12 cellular contexts compared by ENCODE assay signal in genomic region chr5:176596069-176596656, GRCh38. TPM values are rescaled to one million over a fixed set of nuclear protein-coding genes. Genes with fewer than 3 reads are reported as not detected.
DNase-seq lines count a peak whose midpoint lies in the region; ATAC-seq and TF ChIP-seq lines count a peak whose summit lies in the region.
"Had no signal": no experiment of that assay in that cellular context is flagged by ENCODE, and none has a peak within 500 bp of the region (broad histone marks: within the 10 kb centered on the region; RNA-seq: fewer than 3 reads in every experiment).

No MANE protein-coding gene starts in this region.

- H3K27me3 Mint-ChIP-seq in central memory CD8-positive, alpha-beta T cell: no peaks in the 10 kb centered on the region
- peaks cover 0 to 4% (median 0%) of the 10 kb centered on the region in 5 donors for H3K27me3 Mint-ChIP-seq in naive thymus-derived CD4-positive, alpha-beta T cell

- H3K36me3 ChIP-seq in BLaER1 treated with 17β-estradiol and CSF1 and Interleukin-3, amounts not matched to agents 10 nM and 100 nM: peaks cover 15 to 64% (median 38%) of the 10 kb centered on the region in 11 experiments; a peak in 20 of 22 replicates
- no peaks in the 10 kb centered on the region for H3K36me3 ChIP-seq in naive thymus-derived CD4-positive, alpha-beta T cell (ENCODE audit: control insufficient read depth in 2 of 3, insufficient read depth in 3 of 3, low read length in 3 of 3)
- no peaks in the 10 kb centered on the region for H3K36me3 ChIP-seq in upper lobe of left lung
- H3K36me3 ChIP-seq: HAP-1 had no signal

- no peak for DNase-seq in central memory CD8-positive, alpha-beta T cell (ENCODE audit: low spot score in 2 of 2)
- no peak for DNase-seq in naive thymus-derived CD4-positive, alpha-beta T cell
- DNase-seq in upper lobe of left lung: no peak
- DNase-seq in AG08395 (ENCODE audit: low spot score): no peak
- no peak for DNase-seq in amniotic stem cell (lab: John Stamatoyannopoulos, UW)
- DNase-seq: SK-N-SH had no signal

- H3K4me1 Mint-ChIP-seq in central memory CD8-positive, alpha-beta T cell: peaks cover 6% of the 10 kb centered on the region
- H3K4me1 Mint-ChIP-seq in naive thymus-derived CD4-positive, alpha-beta T cell: peaks cover 4 to 8% (median 6%) of the 10 kb centered on the region in 7 donors

- H3K4me1 ChIP-seq in BLaER1 treated with 17β-estradiol and CSF1 and Interleukin-3, amounts not matched to agents 10 nM and 100 nM: peaks cover 11 to 23% (median 17%) of the 10 kb centered on the region in 10 experiments; a peak in 18 of 20 replicates
- peaks cover 7% of the 10 kb centered on the region in 2 donors for H3K4me1 ChIP-seq in naive thymus-derived CD4-positive, alpha-beta T cell (ENCODE audit: control insufficient read depth in 2 of 2, insufficient read depth in 2 of 2, low read length in 2 of 2)
- peaks cover 4 to 13% (median 9%) of the 10 kb centered on the region in 4 donors for H3K4me1 ChIP-seq in upper lobe of left lung
- H3K4me1 ChIP-seq: HAP-1 had no signal

- peak overlapping the region; percentile 69 for H3K4me3 Mint-ChIP-seq in central memory CD8-positive, alpha-beta T cell
- peak overlapping the region; percentile 69 to 83 (median 79) for H3K4me3 Mint-ChIP-seq in naive thymus-derived CD4-positive, alpha-beta T cell

- no peak for TF ChIP-seq POLR2A in upper lobe of left lung (IDR thresholded peaks at IDR 0.05)

- peak overlapping the region; percentile 75 to 93 (median 81) for H3K4me2 ChIP-seq in BLaER1 treated with 17β-estradiol and CSF1 and Interleukin-3, amounts not matched to agents 10 nM and 100 nM
- H3K4me2 ChIP-seq: SK-N-SH had no signal

- 79 to 81% methylated on average over 19 to 23 of the region's 23 CpGs for WGBS in upper lobe of left lung, 2 donors

- peaks cover 0 to 77% (median 71%) of the 10 kb centered on the region in 11 experiments; a peak in 17 of 22 replicates for H4K20me1 ChIP-seq in BLaER1 treated with 17β-estradiol and CSF1 and Interleukin-3, amounts not matched to agents 10 nM and 100 nM

- no peak overlapping the region for H3K27ac ChIP-seq in BLaER1 treated with 17β-estradiol and CSF1 and Interleukin-3, amounts not matched to agents 10 nM and 100 nM
- no peak overlapping the region for H3K27ac ChIP-seq in naive thymus-derived CD4-positive, alpha-beta T cell (ENCODE audit: low read depth, low read length)
- no peak overlapping the region for H3K27ac ChIP-seq in upper lobe of left lung

- H3K36me3 Mint-ChIP-seq in central memory CD8-positive, alpha-beta T cell (ENCODE audit: insufficient read depth): peaks cover 3% of the 10 kb centered on the region
- H3K36me3 Mint-ChIP-seq in naive thymus-derived CD4-positive, alpha-beta T cell: no peaks in the 10 kb centered on the region

- intact Hi-C loops in naive thymus-derived CD4-positive, alpha-beta T cell (cut with micrococcal nuclease): loop anchor here (2.0 to 5.0 kb wide), 4 partner anchors 51 to 359 kb away; partner anchors contain the start of genes RNF44 (in 2 of the 2), KIAA1191 (in 1 of the 2), SIMC1 (in 1 of the 2) and TSPAN17 (in 1 of the 2)

- CTCF ChIA-PET in naive thymus-derived CD4-positive, alpha-beta T cell (lab: Charles Lee): interaction anchor here (0.7 to 2.8 kb wide), 10 partner anchors 9 to 866 kb away, joined by 3 to 20 read pairs (median 3); partner anchors contain the start of genes CLTB, FAF2 and TSPAN17

- no peak for TF ChIP-seq EP300 in upper lobe of left lung (IDR thresholded peaks at IDR 0.05)

- H3K9ac ChIP-seq in BLaER1 treated with 17β-estradiol and CSF1 and Interleukin-3, amounts not matched to agents 10 nM and 100 nM: peak overlapping the region in 4 of 11 experiments; percentile 33 to 47 (median 39); a peak in 1 of 22 replicates
- H3K9ac ChIP-seq: SK-N-SH had no signal

- H3K4me3 ChIP-seq in BLaER1 treated with 17β-estradiol and CSF1 and Interleukin-3, amounts not matched to agents 10 nM and 100 nM: peak overlapping the region in 3 of 10 experiments; percentile 40 to 43 (median 41); a peak in 5 of 20 replicates
- peak overlapping the region; percentile 41 for H3K4me3 ChIP-seq in naive thymus-derived CD4-positive, alpha-beta T cell (ENCODE audit: low read length)
- H3K4me3 ChIP-seq in upper lobe of left lung: peak overlapping the region in 2 of 4 donors; percentile 41 to 43
- H3K4me3 ChIP-seq: HAP-1 had no signal

- peaks cover 0 to 17% (median 8%) of the 10 kb centered on the region in 11 experiments; a peak in 11 of 22 replicates for H3K27me3 ChIP-seq in BLaER1 treated with 17β-estradiol and CSF1 and Interleukin-3, amounts not matched to agents 10 nM and 100 nM
- no peaks in the 10 kb centered on the region for H3K27me3 ChIP-seq in naive thymus-derived CD4-positive, alpha-beta T cell (ENCODE audit: control insufficient read depth in 2 of 2, insufficient read depth in 2 of 2, low read length in 2 of 2)
- H3K27me3 ChIP-seq in upper lobe of left lung: peaks cover 0 to 5% (median 0%) of the 10 kb centered on the region in 4 donors

- no peak for TF ChIP-seq CTCF in upper lobe of left lung (IDR thresholded peaks at IDR 0.05)

- no peaks in the 10 kb centered on the region for H3K9me3 Mint-ChIP-seq in central memory CD8-positive, alpha-beta T cell
- no peaks in the 10 kb centered on the region for H3K9me3 Mint-ChIP-seq in naive thymus-derived CD4-positive, alpha-beta T cell

- POLR2A ChIA-PET in naive thymus-derived CD4-positive, alpha-beta T cell (lab: Charles Lee): interaction anchor here (1.1 kb wide), 1 partner anchor 52 kb away, joined by 3 read pairs; no protein-coding TSS in a partner anchor

- H3K27ac Mint-ChIP-seq in central memory CD8-positive, alpha-beta T cell (ENCODE audit: low read depth): peak overlapping the region; percentile 51
- peak overlapping the region in 8 of 9 donors; percentile 22 to 75 (median 48) for H3K27ac Mint-ChIP-seq in naive thymus-derived CD4-positive, alpha-beta T cell

- ATAC-seq in GM18502 (IDR thresholded peaks at IDR 0.05; ENCODE audit: poor library complexity, unreplicated experiment): peak; percentile 4
- no peak for ATAC-seq in central memory CD8-positive, alpha-beta T cell (replicated peaks; ENCODE audit: extremely low read depth, poor library complexity, severe bottlenecking)
- no peak for ATAC-seq in naive thymus-derived CD4-positive, alpha-beta T cell
- no peak for ATAC-seq in upper lobe of left lung (ENCODE audit: low FRiP score in 2 of 2)
- ATAC-seq in HG02885 (IDR thresholded peaks at IDR 0.05; ENCODE audit: poor library complexity, unreplicated experiment): no peak

- peaks cover 0 to 19% (median 15%) of the 10 kb centered on the region in 11 experiments; a peak in 15 of 22 replicates for H3K9me3 ChIP-seq in BLaER1 treated with 17β-estradiol and CSF1 and Interleukin-3, amounts not matched to agents 10 nM and 100 nM (replicated peaks in 1 of 11)
- H3K9me3 ChIP-seq in naive thymus-derived CD4-positive, alpha-beta T cell (ENCODE audit: control insufficient read depth in 2 of 3, low read length in 3 of 3): no peaks in the 10 kb centered on the region
- H3K9me3 ChIP-seq in upper lobe of left lung: no peaks in the 10 kb centered on the region
- H3K9me3 ChIP-seq: HAP-1, SK-N-SH had no signal

RNA-seq across cellular contexts. Expression of gene GPRIN1, which starts 13.8 kb away (rescaled TPM):
- 1 to 10 TPM in 1 of 5 experiments, under 1 TPM in 3, not detected in 1; 0.08 to 2.3 (median 0.32) TPM for total RNA-seq in naive thymus-derived CD4-positive, alpha-beta T cell
- polyA plus RNA-seq in naive thymus-derived CD4-positive, alpha-beta T cell: not detected
- total RNA-seq in upper lobe of left lung: 1 to 10 TPM in 3 of 6 donors, under 1 TPM in 3; under 0.01 to 4.0 (median 1.3) TPM

RNA-seq across cellular contexts. Expression of gene SNCB, which starts 34.2 kb away (rescaled TPM):
- total RNA-seq in naive thymus-derived CD4-positive, alpha-beta T cell: not detected
- not detected for polyA plus RNA-seq in naive thymus-derived CD4-positive, alpha-beta T cell
- total RNA-seq in upper lobe of left lung: not detected
- total RNA-seq: mononuclear cell had no signal

RNA-seq across cellular contexts. Expression of gene EIF4E1B, which starts 34.3 kb away (rescaled TPM):
- not detected for total RNA-seq in naive thymus-derived CD4-positive, alpha-beta T cell
- not detected for polyA plus RNA-seq in naive thymus-derived CD4-positive, alpha-beta T cell
- total RNA-seq in upper lobe of left lung: not detected
- total RNA-seq: HT1080 had no signal
- polyA plus RNA-seq: SK-N-SH had no signal

RNA-seq across cellular contexts. Expression of gene CDHR2, which starts 47.0 kb away (rescaled TPM):
- total RNA-seq in naive thymus-derived CD4-positive, alpha-beta T cell: 1 to 10 TPM; 1.0 to 3.3 (median 2.5) TPM
- not detected for polyA plus RNA-seq in naive thymus-derived CD4-positive, alpha-beta T cell
- under 1 TPM in 2 of 6 donors, not detected in 4; 0.30 to 0.34 TPM for total RNA-seq in upper lobe of left lung
- total RNA-seq: HT1080 had no signal
- polyA plus RNA-seq: SK-N-SH had no signal

RNA-seq across cellular contexts. Expression of gene TSPAN17, which starts 51.1 kb away (rescaled TPM):
- total RNA-seq in naive thymus-derived CD4-positive, alpha-beta T cell: 10 to 100 TPM; 16.6 to 47.6 (median 21.1) TPM
- 10 to 100 TPM; 16.5 to 19.3 TPM for polyA plus RNA-seq in naive thymus-derived CD4-positive, alpha-beta T cell
- total RNA-seq in upper lobe of left lung: 10 to 100 TPM; 20.1 to 36.8 (median 25.6) TPM
